14 cellular contexts compared by ENCODE assay signal in genomic region chr5:4857761-4858160, GRCh38.
DNase-seq lines count a peak whose midpoint lies in the region; ATAC-seq, FAIRE-seq and TF ChIP-seq lines count a peak whose summit lies in the region.
"Had no signal": no experiment of that assay in that cellular context is flagged by ENCODE, and none has a peak within 500 bp of the region (broad histone marks: within the 10 kb centered on the region; RNA-seq: fewer than 3 reads in every experiment).

No MANE protein-coding gene starts in this region.

- H3K27ac ChIP-seq in astrocyte (ENCODE audit: low read depth, low read length) = no peak overlapping the region
- H3K27ac ChIP-seq: A549, BLaER1 had no signal

- no peaks in the 10 kb centered on the region for H3K79me2 ChIP-seq in astrocyte (ENCODE audit: insufficient read depth, low read length)

- H3K4me3 ChIP-seq in astrocyte (ENCODE audit: insufficient read depth, low read depth, low read length) = no peak overlapping the region
- H3K4me3 ChIP-seq: A549, BLaER1 had no signal

- peaks cover 4% of the 10 kb centered on the region for H3K9me3 Mint-ChIP-seq in astrocyte (ENCODE audit: unreplicated experiment)

- H3K4me1 ChIP-seq in astrocyte (ENCODE audit: insufficient read depth, low read length) = no peaks in the 10 kb centered on the region
- H3K4me1 ChIP-seq: A549, BLaER1 had no signal

- no peaks in the 10 kb centered on the region for H4K20me1 ChIP-seq in astrocyte (ENCODE audit: insufficient read depth, low read length)
- H4K20me1 ChIP-seq: BLaER1 had no signal

- H3K27me3 ChIP-seq in astrocyte (ENCODE audit: insufficient read depth, low read length) = no peaks in the 10 kb centered on the region
- H3K27me3 ChIP-seq: BLaER1 had no signal

- peaks cover 5% of the 10 kb centered on the region for H3K4me1 Mint-ChIP-seq in astrocyte (ENCODE audit: low read depth, unreplicated experiment)
- H3K4me1 Mint-ChIP-seq: CD8-positive, alpha-beta memory T cell; IgD-negative memory B cell had no signal

- no peaks in the 10 kb centered on the region for H3K9me3 ChIP-seq in astrocyte (ENCODE audit: insufficient read depth, low read depth, low read length)
- H3K9me3 ChIP-seq: A549, BLaER1 had no signal

- H2AFZ ChIP-seq in astrocyte (ENCODE audit: low read depth, low read length) = no peak overlapping the region

- no peaks in the 10 kb centered on the region for H3K36me3 Mint-ChIP-seq in astrocyte (ENCODE audit: low read depth, unreplicated experiment)
- H3K36me3 Mint-ChIP-seq: CD8-positive, alpha-beta memory T cell; IgD-negative memory B cell had no signal

- peaks cover 2% of the 10 kb centered on the region for H3K27me3 Mint-ChIP-seq in astrocyte (ENCODE audit: low read depth, unreplicated experiment)
- H3K27me3 Mint-ChIP-seq: CD8-positive, alpha-beta memory T cell; IgD-negative memory B cell had no signal

- H3K27ac Mint-ChIP-seq in astrocyte (ENCODE audit: unreplicated experiment) = peak overlapping the region; percentile 51
- H3K27ac Mint-ChIP-seq: CD8-positive, alpha-beta memory T cell; IgD-negative memory B cell had no signal

- ATAC-seq in GM19395 (IDR thresholded peaks at IDR 0.05; ENCODE audit: unreplicated experiment) = no peak
- ATAC-seq in GM18520 (IDR thresholded peaks at IDR 0.05; ENCODE audit: unreplicated experiment) = no peak
- ATAC-seq: A549 had no signal

- no peak overlapping the region for H3K9ac ChIP-seq in astrocyte (ENCODE audit: low read length)
- H3K9ac ChIP-seq: BLaER1 had no signal

- FAIRE-seq in astrocyte (lab: Jason Lieb, UNC) = no peak
- FAIRE-seq in HTR-8/SVneo (lab: Jason Lieb, UNC) = no peak
- FAIRE-seq: A549, GM12891 had no signal

- DNase-seq in HT1080 (ENCODE audit: low read depth) (peak; percentile 48), astrocyte (ENCODE audit: low read depth) (peak; percentile 55), kidney tubule cell (ENCODE audit: low spot score) (peak; percentile 38), COR-L47 (lab: John Stamatoyannopoulos, UW) (no peak), HTR-8/SVneo (ENCODE audit: insufficient read length, low spot score) (no peak)
- DNase-seq: CD8-positive, alpha-beta memory T cell; H7; KG1 had no signal

- no peaks in the 10 kb centered on the region for H3K36me3 ChIP-seq in astrocyte (ENCODE audit: insufficient read depth, low read length)
- H3K36me3 ChIP-seq: BLaER1 had no signal

- no peak overlapping the region for H3K4me2 ChIP-seq in astrocyte (ENCODE audit: low read length)
- H3K4me2 ChIP-seq: A549, BLaER1 had no signal

- no peak overlapping the region for H3K4me3 Mint-ChIP-seq in astrocyte (ENCODE audit: unreplicated experiment)
- H3K4me3 Mint-ChIP-seq: CD8-positive, alpha-beta memory T cell; IgD-negative memory B cell had no signal

- no peak for TF ChIP-seq CTCF in astrocyte (IDR thresholded peaks at IDR 0.05; ENCODE audit: insufficient read depth, low read depth, low read length)

Comparison
In these comparisons a context has a peak if more than half of its experiments do, and no peak if none do; other contexts are left out.
1. DNase-seq: peak in HT1080 (single experiment), astrocyte (single experiment) and kidney tubule cell (single experiment); none in COR-L47 (single experiment) and HTR-8/SVneo (single experiment).